ENCODE assay signal across 8 cellular contexts in genomic region chr13:48334534-48335127, GRCh38.
DNase-seq lines count a peak whose midpoint lies in the region; TF ChIP-seq lines count a peak whose summit lies in the region.

No MANE protein-coding gene starts in this region.

- H3K4me3 ChIP-seq in NB4 (ENCODE audit: low read depth, low read length) (no peak overlapping the region), brain microvascular endothelial cell (ENCODE audit: low read depth, low read length) (no peak overlapping the region)

- TF ChIP-seq CTCF in NB4 (IDR thresholded peaks at IDR 0.05; ENCODE audit: low read depth, low read length) (peak; percentile 32), brain microvascular endothelial cell (IDR thresholded peaks at IDR 0.05; ENCODE audit: low read depth, low read length, missing control alignments) (peak; percentile 28)

- no peaks in the 10 kb centered on the region for H3K27me3 ChIP-seq in brain microvascular endothelial cell (replicated peaks)

- in situ Hi-C loops in brain microvascular endothelial cell (cut with HindIII; ENCODE audit: low pct_ligation_motif_present, low sequenced_read_pairs), result no loop called here

- no peak for TF ChIP-seq POLR2A in NB4 (IDR thresholded peaks at IDR 0.05; ENCODE audit: extremely low read depth, insufficient read length)

- no peaks in the 10 kb centered on the region for H3K36me3 ChIP-seq in brain microvascular endothelial cell (replicated peaks)

- H3K27ac ChIP-seq in brain microvascular endothelial cell, result no peak overlapping the region

- DNase-seq in NCI-H2196 (lab: John Stamatoyannopoulos, UW; ENCODE audit: unreplicated experiment), result peak; percentile 16
- no peak for DNase-seq in NCI-H2196 treated with DMSO at 0.1 percent for 48 hours (lab: John Stamatoyannopoulos, UW; ENCODE audit: unreplicated experiment)
- DNase-seq in NB4 (ENCODE audit: low read depth), result peak; percentile 62
- no peak for DNase-seq in brain microvascular endothelial cell
- peak; percentile 41 for DNase-seq in left kidney (ENCODE audit: low read depth, low spot score)
- DNase-seq in retina, result no peak
- DNase-seq in GDM1 (lab: John Stamatoyannopoulos, UW), result no peak
- DNase-seq in stimulated activated CD4-positive, alpha-beta T cell treated with anti-CD3 and anti-CD28 coated beads, Interleukin-2, amount 100 ng/mL, for 24 hours, result no peak

Comparison
In these comparisons a context has a peak if more than half of its experiments do, and no peak if none do; other contexts are left out.
1. DNase-seq: peak in NCI-H2196 (single experiment), NB4 (single experiment) and left kidney (single experiment); none in NCI-H2196 treated with DMSO at 0.1 percent for 48 hours (single experiment), brain microvascular endothelial cell (single experiment), retina (single experiment), GDM1 (single experiment) and stimulated activated CD4-positive, alpha-beta T cell treated with anti-CD3 and anti-CD28 coated beads, Interleukin-2, amount 100 ng/mL, for 24 hours (0 of 2).